ENCODE assay signal across 9 cellular contexts in genomic region chr12:120229583-120230325, GRCh38. TPM values are rescaled to one million over a fixed set of nuclear protein-coding genes. Genes with fewer than 3 reads are reported as not detected.
A peak's percentile ranks its signal among the peaks of the same experiment; 100 is the strongest.
DNase-seq lines count a peak whose midpoint lies in the region; ATAC-seq, FAIRE-seq and TF ChIP-seq lines count a peak whose summit lies in the region.
"Had no signal": no experiment of that assay in that cellular context is flagged by ENCODE, and none has a peak within 500 bp of the region (broad histone marks: within the 10 kb centered on the region; RNA-seq: fewer than 3 reads in every experiment).

No MANE protein-coding gene starts in this region.

- POLR2A ChIA-PET in CD8-positive, alpha-beta memory T cell (lab: Charles Lee): interaction anchor here (0.8 to 6.7 kb wide), 7 partner anchors 20 to 62 kb away, joined by 3 to 101 read pairs (median 15); partner anchors contain the start of genes PXN, RNU4-1, RNU4-2 and RPLP0
- POLR2A ChIA-PET in Panc1 (lab: Charles Lee): interaction anchor here (0.5 to 2.7 kb wide), 9 partner anchors 16 to 72 kb away, joined by 3 to 28 read pairs (median 5); partner anchors contain the start of genes RNU4-2 and RPLP0

- TF ChIP-seq CTCF in Panc1 (IDR thresholded peaks at IDR 0.05) (no peak), neural crest cell (conservative IDR thresholded peaks at IDR 0.05) (no peak)

- ATAC-seq in Panc1 (no peak), GM19463 (IDR thresholded peaks at IDR 0.05; ENCODE audit: unreplicated experiment) (no peak), HG02973 (IDR thresholded peaks at IDR 0.05; ENCODE audit: unreplicated experiment) (no peak)

- H3K36me3 Mint-ChIP-seq in CD8-positive, alpha-beta memory T cell: peaks cover 0 to 24% (median 3%) of the 10 kb centered on the region in 3 donors
- no peaks in the 10 kb centered on the region for H3K36me3 Mint-ChIP-seq in neural crest cell (ENCODE audit: low read depth)

- H3K27me3 ChIP-seq in CD8-positive, alpha-beta memory T cell (ENCODE audit: insufficient read depth, low read length, poor library complexity, severe bottlenecking): no peaks in the 10 kb centered on the region
- H3K27me3 ChIP-seq in Panc1 (ENCODE audit: control insufficient read depth, insufficient read depth, low read length) (no peaks in the 10 kb centered on the region), endocrine pancreas (ENCODE audit: control insufficient read depth, insufficient read depth, low read length) (no peaks in the 10 kb centered on the region)

- peaks cover 7% of the 10 kb centered on the region for H3K36me3 ChIP-seq in CD8-positive, alpha-beta memory T cell (ENCODE audit: insufficient read depth, low read length)
- H3K36me3 ChIP-seq in Panc1 (ENCODE audit: control insufficient read depth, insufficient read depth, low read length) (peaks cover 8% of the 10 kb centered on the region), endocrine pancreas (ENCODE audit: control insufficient read depth, insufficient read depth, low read length) (no peaks in the 10 kb centered on the region)
- H3K36me3 ChIP-seq: HAP-1 had no signal

- no peak for FAIRE-seq in HTR-8/SVneo (lab: Jason Lieb, UNC)

- intact Hi-C loops in Panc1 (cut with micrococcal nuclease; ENCODE audit: unreplicated experiment): loop anchor here (2.0 kb wide), 1 partner anchor 35 kb away; the partner anchor contains the start of gene PXN

- peak overlapping the region; percentile 3 for H3K4me3 ChIP-seq in CD8-positive, alpha-beta memory T cell (ENCODE audit: low read length)
- H3K4me3 ChIP-seq in Panc1 (ENCODE audit: low read depth in 2 of 2, low read length in 2 of 2) (peak overlapping the region in 1 of 2 experiments; percentile 17; a peak in 2 of 4 replicates), endocrine pancreas (ENCODE audit: control insufficient read depth, insufficient read depth, low read length) (no peak overlapping the region)
- H3K4me3 ChIP-seq: HAP-1 had no signal

- peaks cover 93% of the 10 kb centered on the region for H3K4me1 ChIP-seq in CD8-positive, alpha-beta memory T cell (ENCODE audit: insufficient read depth, low read length)
- H3K4me1 ChIP-seq in Panc1 (ENCODE audit: control insufficient read depth, insufficient read depth, low read length) (peaks cover 99% of the 10 kb centered on the region), endocrine pancreas (ENCODE audit: control insufficient read depth, insufficient read depth, low read length) (peaks cover 21% of the 10 kb centered on the region)

- CTCF ChIA-PET in CD8-positive, alpha-beta memory T cell (lab: Charles Lee): interaction anchor here (1.0 to 16.4 kb wide), 7 partner anchors 9 to 62 kb away, joined by 3 to 727 read pairs (median 39); partner anchors contain the start of genes PXN, RNU4-2 and RPLP0
- CTCF ChIA-PET in Panc1 (lab: Charles Lee): interaction anchor here (0.5 to 3.2 kb wide), 6 partner anchors 10 to 117 kb away, joined by 3 to 15 read pairs (median 4); partner anchors contain the start of genes PXN and SIRT4

- no TSS peak for BruUV-seq in Panc1 (replicated peaks; lab: Mats Ljungman, UMichigan)

- H3K4me3 Mint-ChIP-seq in CD8-positive, alpha-beta memory T cell: peak overlapping the region in 5 of 7 donors; percentile 19 to 54 (median 49)
- H3K4me3 Mint-ChIP-seq in neural crest cell: no peak overlapping the region

- peaks cover 92 to 97% (median 92%) of the 10 kb centered on the region in 3 donors for H3K4me1 Mint-ChIP-seq in CD8-positive, alpha-beta memory T cell
- H3K4me1 Mint-ChIP-seq in neural crest cell: peaks cover 80% of the 10 kb centered on the region

- no peaks in the 10 kb centered on the region for H3K9me3 Mint-ChIP-seq in CD8-positive, alpha-beta memory T cell
- H3K9me3 Mint-ChIP-seq in neural crest cell: no peaks in the 10 kb centered on the region

- no peak for DNase-seq in CD8-positive, alpha-beta memory T cell
- DNase-seq in Panc1 (ENCODE audit: low read depth, low spot score) (no peak), neural crest cell (ENCODE audit: low read depth, low spot score) (no peak), HTR-8/SVneo (ENCODE audit: insufficient read length, low spot score) (no peak), NCI-H1694 treated with DMSO at 0.1 percent for 48 hours (lab: John Stamatoyannopoulos, UW) (no peak)

- peak overlapping the region in 7 of 8 donors; percentile 42 to 93 (median 76) for H3K27ac Mint-ChIP-seq in CD8-positive, alpha-beta memory T cell
- peak overlapping the region; percentile 75 for H3K27ac Mint-ChIP-seq in neural crest cell (ENCODE audit: unreplicated experiment)

- H3K27me3 Mint-ChIP-seq in CD8-positive, alpha-beta memory T cell: no peaks in the 10 kb centered on the region
- no peaks in the 10 kb centered on the region for H3K27me3 Mint-ChIP-seq in neural crest cell (ENCODE audit: low read depth)

- H3K9me3 ChIP-seq in CD8-positive, alpha-beta memory T cell (ENCODE audit: low read length): no peaks in the 10 kb centered on the region
- H3K9me3 ChIP-seq in Panc1 (ENCODE audit: control insufficient read depth, insufficient read depth, low read depth, low read length) (no peaks in the 10 kb centered on the region), endocrine pancreas (ENCODE audit: control insufficient read depth, low read length) (no peaks in the 10 kb centered on the region)
- H3K9me3 ChIP-seq: HAP-1 had no signal

- H3K27ac ChIP-seq in CD8-positive, alpha-beta memory T cell (ENCODE audit: low read depth, low read length): peak overlapping the region; percentile 70
- peak overlapping the region; percentile 100 for H3K27ac ChIP-seq in Panc1 (ENCODE audit: low read length)

- in situ Hi-C loops in Panc1 (cut with HindIII; ENCODE audit: low pct_unique_long_range_greater_than_20kb, low sequenced_read_pairs): no loop called here

- H3K9ac ChIP-seq in endocrine pancreas (ENCODE audit: control insufficient read depth, insufficient read depth, low read length): peak overlapping the region; percentile 54

RNA-seq across cellular contexts. Expression of gene RPLP0, which starts 28.8 kb away (rescaled TPM):
- total RNA-seq in CD8-positive, alpha-beta memory T cell: 1,000 to 10,000 TPM; 4,137 to 4,308 TPM
- polyA plus RNA-seq in CD8-positive, alpha-beta memory T cell: 1,675 TPM
- 2,628 TPM for total RNA-seq in Panc1 (2021; ENCODE audit: unreplicated experiment)
- polyA plus RNA-seq in Panc1 (2012; ENCODE audit: insufficient read length): 4,062 TPM
- total RNA-seq in neural crest cell: 2,997 and 3,023 TPM in 2 replicates

RNA-seq across cellular contexts. Expression of gene GCN1, which starts 35.2 kb away (rescaled TPM):
- 100 to 1,000 TPM; 150 to 157 TPM for total RNA-seq in CD8-positive, alpha-beta memory T cell
- polyA plus RNA-seq in CD8-positive, alpha-beta memory T cell: 30.0 TPM
- 175 TPM for total RNA-seq in Panc1 (2021; ENCODE audit: unreplicated experiment)
- polyA plus RNA-seq in Panc1 (2012; ENCODE audit: insufficient read length): 125 TPM
- 108 and 114 TPM in 2 replicates for total RNA-seq in neural crest cell

RNA-seq across cellular contexts. Expression of gene PXN, which starts 35.8 kb away (rescaled TPM):
- total RNA-seq in CD8-positive, alpha-beta memory T cell: 10 to 100 TPM; 33.7 to 35.9 TPM
- 146 TPM for polyA plus RNA-seq in CD8-positive, alpha-beta memory T cell
- total RNA-seq in Panc1 (2021; ENCODE audit: unreplicated experiment) (484 TPM), neural crest cell (54.5 and 61.5 TPM in 2 replicates)
- 478 TPM for polyA plus RNA-seq in Panc1 (2012; ENCODE audit: insufficient read length)
